10 cellular contexts compared by ENCODE assay signal in genomic region chr13:21595546-21595822, GRCh38. TPM values are rescaled to one million over a fixed set of nuclear protein-coding genes. Genes with fewer than 3 reads are reported as not detected.
DNase-seq lines count a peak whose midpoint lies in the region; ATAC-seq and FAIRE-seq lines count a peak whose summit lies in the region.
"Had no signal": no experiment of that assay in that cellular context is flagged by ENCODE, and none has a peak within 500 bp of the region (broad histone marks: within the 10 kb centered on the region; RNA-seq: fewer than 3 reads in every experiment).

No MANE protein-coding gene starts in this region.

- H3K27ac ChIP-seq in SJCRH30, result no peak overlapping the region
- H3K27ac ChIP-seq in small intestine (ENCODE audit: low read depth in 1 of 2, low read length in 1 of 2), result no peak overlapping the region
- H3K27ac ChIP-seq: prostate gland had no signal

- peaks cover 12% of the 10 kb centered on the region for H3K36me3 ChIP-seq in SJCRH30
- peaks cover 0 to 1% of the 10 kb centered on the region in 2 donors for H3K36me3 ChIP-seq in small intestine (ENCODE audit: control insufficient read depth in 2 of 2, insufficient read depth in 2 of 2, low read length in 2 of 2)
- H3K36me3 ChIP-seq: prostate gland had no signal

- H3K27me3 ChIP-seq in SJCRH30, result no peaks in the 10 kb centered on the region
- H3K27me3 ChIP-seq in small intestine (ENCODE audit: control insufficient read depth in 2 of 2, insufficient read depth in 2 of 2, low read length in 2 of 2), result no peaks in the 10 kb centered on the region

- DNase-seq in myocyte (ENCODE audit: low read depth) (peak; percentile 43), NCI-H1092 (lab: John Stamatoyannopoulos, UW) (no peak), SJCRH30 (no peak), cerebellar cortex (ENCODE audit: low spot score) (no peak), small intestine (no peak)
- DNase-seq: DMS53 had no signal

- ATAC-seq in GM19025 (IDR thresholded peaks at IDR 0.05; ENCODE audit: low read depth, unreplicated experiment) (peak; percentile 51), HG02610 (IDR thresholded peaks at IDR 0.05; ENCODE audit: unreplicated experiment) (peak; percentile 77), HG03521 (IDR thresholded peaks at IDR 0.05; ENCODE audit: unreplicated experiment) (peak; percentile 54)

- no peak for FAIRE-seq in small intestine (lab: Jason Lieb, UNC)

- H3K4me1 ChIP-seq in SJCRH30 (no peaks in the 10 kb centered on the region; the same call in none of the 2 replicates), small intestine (ENCODE audit: control insufficient read depth in 2 of 2, insufficient read depth in 1 of 2, low read depth in 1 of 2, low read length in 1 of 2) (no peaks in the 10 kb centered on the region)
- H3K4me1 ChIP-seq: prostate gland had no signal

- H3K9me3 ChIP-seq in SJCRH30 (replicated peaks) (peaks cover 3% of the 10 kb centered on the region), small intestine (ENCODE audit: control insufficient read depth, low read depth) (no peaks in the 10 kb centered on the region)
- H3K9me3 ChIP-seq: prostate gland had no signal

- H3K4me3 ChIP-seq in SJCRH30 (no peak overlapping the region), small intestine (ENCODE audit: low read depth in 1 of 2, low read length in 2 of 2) (no peak overlapping the region)
- H3K4me3 ChIP-seq: prostate gland had no signal

RNA-seq across cellular contexts. Expression of gene MICU2, which starts 8.5 kb away (rescaled TPM):
- total RNA-seq in myocyte, result 160 and 188 TPM in 2 replicates
- polyA plus RNA-seq in myocyte (2012), result 28.2 TPM
- 66.6 and 75.1 TPM in 2 replicates for total RNA-seq in SJCRH30 (2014; rRNA removed; shearing (Covaris generic))
- 10 to 100 TPM; 33.8 to 51.2 (median 42.2) TPM for polyA plus RNA-seq in small intestine
